Comparison of ENCODE assay signal across 8 cellular contexts in genomic region chr9:19127881-19128719, GRCh38. TPM values are rescaled to one million over a fixed set of nuclear protein-coding genes. Genes with fewer than 3 reads are reported as not detected.
DNase-seq lines count a peak whose midpoint lies in the region; ATAC-seq and TF ChIP-seq lines count a peak whose summit lies in the region.

No MANE protein-coding gene starts in this region.

- CTCF ChIA-PET in Panc1 (lab: Charles Lee): no interaction called here

- BruUV-seq in Panc1 (replicated peaks; lab: Mats Ljungman, UMichigan): no TSS peak

- H3K27ac ChIP-seq in Panc1 (ENCODE audit: low read length): peak overlapping the region; percentile 51; the same call in 1 of the 2 replicates
- H3K27ac ChIP-seq in ascending aorta: peak overlapping the region; percentile 96 to 97
- H3K27ac ChIP-seq in iPS-20b (ENCODE audit: low read length): peak overlapping the region; percentile 72

- H3K36me3 ChIP-seq in Panc1 (ENCODE audit: control insufficient read depth, insufficient read depth, low read length) (no peaks in the 10 kb centered on the region; the same call in 1 of the 2 replicates), ascending aorta (peaks cover 0 to 13% of the 10 kb centered on the region in 2 donors), iPS-20b (ENCODE audit: insufficient read depth, low read depth, low read length) (peaks cover 30% of the 10 kb centered on the region)

- no peak for TF ChIP-seq CTCF in HFF-Myc (IDR thresholded peaks at IDR 0.05; ENCODE audit: low read depth, low read length, missing control alignments)
- TF ChIP-seq CTCF in Panc1 (IDR thresholded peaks at IDR 0.05): no peak
- TF ChIP-seq CTCF in ascending aorta (IDR thresholded peaks at IDR 0.05): no peak

- no peaks in the 10 kb centered on the region for H3K27me3 ChIP-seq in Panc1 (ENCODE audit: control insufficient read depth, insufficient read depth, low read length)
- H3K27me3 ChIP-seq in ascending aorta: no peaks in the 10 kb centered on the region
- H3K27me3 ChIP-seq in iPS-20b (ENCODE audit: insufficient read depth, low read length): no peaks in the 10 kb centered on the region; the same call in 1 of the 2 replicates

- H3K4me3 ChIP-seq in HFF-Myc (replicated peaks; ENCODE audit: low read depth, low read length) (peak overlapping the region; percentile 81), Panc1 (ENCODE audit: low read depth in 2 of 2, low read length in 2 of 2) (peak overlapping the region; percentile 53 to 55), ascending aorta (peak overlapping the region; percentile 79 to 85), iPS-20b (ENCODE audit: low read length) (peak overlapping the region; percentile 89)

- H3K9ac ChIP-seq in iPS-20b (ENCODE audit: low read depth, low read length): peak overlapping the region; percentile 90

- H3K9me3 ChIP-seq in Panc1 (ENCODE audit: control insufficient read depth, insufficient read depth, low read depth, low read length): no peaks in the 10 kb centered on the region
- no peaks in the 10 kb centered on the region for H3K9me3 ChIP-seq in ascending aorta
- no peaks in the 10 kb centered on the region for H3K9me3 ChIP-seq in iPS-20b (ENCODE audit: insufficient read depth, low read depth, low read length)

- H3K4me1 ChIP-seq in Panc1 (ENCODE audit: control insufficient read depth, insufficient read depth, low read length) (no peaks in the 10 kb centered on the region), ascending aorta (peaks cover 10 to 11% of the 10 kb centered on the region in 2 donors), iPS-20b (ENCODE audit: insufficient read depth, low read length) (peaks cover 29% of the 10 kb centered on the region)

- intact Hi-C loops in Panc1 (cut with micrococcal nuclease; ENCODE audit: unreplicated experiment) (no loop called here), ascending aorta (cut with DNase I) (loop anchor here (1.0 to 2.0 kb wide), 4 partner anchors 47 to 103 kb away; partner anchors contain the start of genes DENND4C and RRAGA)

- POLR2A ChIA-PET in Panc1 (lab: Charles Lee): no interaction called here

- ATAC-seq in Panc1: 0 out of 2 replicates have a peak, but pooled peaks have one; percentile 17

- in situ Hi-C loops in Panc1 (cut with HindIII; ENCODE audit: low pct_unique_long_range_greater_than_20kb, low sequenced_read_pairs): no loop called here

- DNase-seq in ELR (ENCODE audit: low read depth) (peak; percentile 53), HFF-Myc (ENCODE audit: extremely low read depth, low read depth) (no peak), Panc1 (ENCODE audit: low read depth, low spot score) (no peak), ascending aorta (ENCODE audit: low spot score in 2 of 2) (peak in 1 of 2 donors; percentile 72), RKO (ENCODE audit: low spot score) (no peak), NCI-H1417 treated with DMSO at 0.1 percent for 48 hours (lab: John Stamatoyannopoulos, UW) (no peak)
- DNase-seq in stimulated activated CD4-positive, alpha-beta T cell treated with anti-CD3 and anti-CD28 coated beads, Interleukin-12 subunit alpha, Interleukin-12 subunit beta, amount 100 ng/mL, for 48 hours (ENCODE audit: low read depth in 2 of 3, low spot score in 1 of 3): peak in 2 of 3 donors; percentile 9 to 24

RNA-seq across cellular contexts. Expression of gene PLIN2, which starts 0.8 kb away (rescaled TPM):
- total RNA-seq in Panc1 (2021; ENCODE audit: unreplicated experiment): 18.4 TPM
- 22.3 TPM for polyA plus RNA-seq in Panc1 (2012; ENCODE audit: insufficient read length)
- 132 TPM for total RNA-seq in ascending aorta

RNA-seq across cellular contexts. Expression of gene HAUS6, which starts 25.4 kb away (rescaled TPM):
- total RNA-seq in Panc1 (2021; ENCODE audit: unreplicated experiment): 9.3 TPM
- polyA plus RNA-seq in Panc1 (2012; ENCODE audit: insufficient read length): 3.2 TPM
- total RNA-seq in ascending aorta: 3.4 TPM

Comparison
In these comparisons a context has a peak if more than half of its experiments do, and no peak if none do; other contexts are left out.
1. DNase-seq: peak in ELR (single experiment) and stimulated activated CD4-positive, alpha-beta T cell treated with anti-CD3 and anti-CD28 coated beads, Interleukin-12 subunit alpha, Interleukin-12 subunit beta, amount 100 ng/mL, for 48 hours (2 of 3); none in HFF-Myc (single experiment), Panc1 (single experiment), RKO (single experiment) and NCI-H1417 treated with DMSO at 0.1 percent for 48 hours (single experiment).
2. Peak in every context shown above with its lines, with median percentiles within 50 percentile points of each other: H3K4me3 ChIP-seq and H3K27ac ChIP-seq.